In genomic region chr6:157032923-157033322, GRCh38 we compare ENCODE assay signal across 9 cellular contexts.
DNase-seq lines count a peak whose midpoint lies in the region; ATAC-seq and TF ChIP-seq lines count a peak whose summit lies in the region.
"Had no signal": no experiment of that assay in that cellular context is flagged by ENCODE, and none has a peak within 500 bp of the region (broad histone marks: within the 10 kb centered on the region; RNA-seq: fewer than 3 reads in every experiment).

No MANE protein-coding gene starts in this region.

- H4K20me1 ChIP-seq in OCI-LY7 (ENCODE audit: insufficient read depth, low read length), result no peaks in the 10 kb centered on the region

- no peaks in the 10 kb centered on the region for H3K36me3 Mint-ChIP-seq in CD4-positive, alpha-beta memory T cell
- peaks cover 1 to 7% of the 10 kb centered on the region in 2 donors for H3K36me3 Mint-ChIP-seq in CD14-positive monocyte

- no peak for TF ChIP-seq EP300 in ovary (IDR thresholded peaks at IDR 0.05)

- 59 to 66% (median 61%) methylated on average over 4 of the region's 4 CpGs for WGBS in ovary, 3 donors

- TF ChIP-seq CTCF in OCI-LY7 (conservative IDR thresholded peaks at IDR 0.05; ENCODE audit: low read length) (no peak), ovary (IDR thresholded peaks at IDR 0.05) (no peak), CD14-positive monocyte (IDR thresholded peaks at IDR 0.05) (no peak)

- CTCF ChIA-PET in CD4-positive, alpha-beta memory T cell (lab: Charles Lee; ENCODE audit: partially characterized antibody), result interaction anchor here (1.9 kb wide), 1 partner anchor 11 kb away, joined by 4 read pairs; no protein-coding TSS in a partner anchor
- CTCF ChIA-PET in OCI-LY7 (lab: Charles Lee; ENCODE audit: unreplicated experiment), result no interaction called here

- H3K4me2 ChIP-seq in OCI-LY7 (ENCODE audit: low read length), result peak overlapping the region; percentile 68

- ATAC-seq in GM18505 (IDR thresholded peaks at IDR 0.05; ENCODE audit: unreplicated experiment), result no peak

- H3K9me3 ChIP-seq in CD4-positive, alpha-beta memory T cell (ENCODE audit: control insufficient read depth in 1 of 2, low read length in 2 of 2), result no peaks in the 10 kb centered on the region
- H3K9me3 ChIP-seq in OCI-LY7 (ENCODE audit: low read length), result no peaks in the 10 kb centered on the region
- no peaks in the 10 kb centered on the region for H3K9me3 ChIP-seq in effector memory CD4-positive, alpha-beta T cell (ENCODE audit: control insufficient read depth, low read length)
- H3K9me3 ChIP-seq in ovary, result no peaks in the 10 kb centered on the region

- H3K9me3 Mint-ChIP-seq in CD4-positive, alpha-beta memory T cell, result no peaks in the 10 kb centered on the region
- H3K9me3 Mint-ChIP-seq in CD14-positive monocyte, result no peaks in the 10 kb centered on the region

- peak overlapping the region; percentile 88 to 99 (median 96) for H3K4me3 Mint-ChIP-seq in CD4-positive, alpha-beta memory T cell
- peak overlapping the region in 1 of 2 donors; percentile 74 for H3K4me3 Mint-ChIP-seq in CD14-positive monocyte

- no TSS peak for BruUV-seq in OCI-LY7 (replicated peaks; lab: Mats Ljungman, UMichigan)

- intact Hi-C loops in CD4-positive, alpha-beta memory T cell (cut with micrococcal nuclease), result loop anchor here (1.0 to 5.0 kb wide), 2 partner anchors 11 to 1706 kb away; no protein-coding TSS in a partner anchor
- intact Hi-C loops in OCI-LY7 (cut with micrococcal nuclease; ENCODE audit: unreplicated experiment) (no loop called here), ovary (cut with DNase I) (loop anchor here in 3 of 4 donors (10.0 kb wide), 2 partner anchors 152 to 242 kb away; no protein-coding TSS in a partner anchor), CD14-positive monocyte (cut with micrococcal nuclease) (no loop called here)

- POLR2A ChIA-PET in CD4-positive, alpha-beta memory T cell (lab: Charles Lee; ENCODE audit: partially characterized antibody), result interaction anchor here (1.6 to 2.8 kb wide), 3 partner anchors 11 to 152 kb away, joined by 3 to 21 read pairs (median 6); no protein-coding TSS in a partner anchor
- POLR2A ChIA-PET in OCI-LY7 (lab: Charles Lee), result interaction anchor here (0.7 to 1.1 kb wide), 2 partner anchors 13 to 410 kb away, joined by 3 read pairs; no protein-coding TSS in a partner anchor

- peak overlapping the region in 2 of 7 donors; percentile 77 to 98 for H3K27ac Mint-ChIP-seq in CD4-positive, alpha-beta memory T cell
- H3K27ac Mint-ChIP-seq in CD14-positive monocyte, result peak overlapping the region in 2 of 7 donors; percentile 85 to 92

- H3K36me3 ChIP-seq in CD4-positive, alpha-beta memory T cell (ENCODE audit: insufficient read depth, low read length), result no peaks in the 10 kb centered on the region
- no peaks in the 10 kb centered on the region for H3K36me3 ChIP-seq in OCI-LY7 (ENCODE audit: insufficient read depth, low read length)
- no peaks in the 10 kb centered on the region for H3K36me3 ChIP-seq in effector memory CD4-positive, alpha-beta T cell (ENCODE audit: control insufficient read depth, insufficient read depth, low read length)
- no peaks in the 10 kb centered on the region for H3K36me3 ChIP-seq in ovary

- peaks cover 33% of the 10 kb centered on the region; the same call in 1 of the 2 replicates for H3K79me2 ChIP-seq in OCI-LY7 (ENCODE audit: insufficient read depth, low read depth, low read length)

- peaks cover 26% of the 10 kb centered on the region for H3K4me1 ChIP-seq in CD4-positive, alpha-beta memory T cell (ENCODE audit: insufficient read depth, low read length)
- H3K4me1 ChIP-seq in OCI-LY7 (ENCODE audit: insufficient read depth, low read length, poor library complexity, severe bottlenecking) (peaks cover 27% of the 10 kb centered on the region), ovary (ENCODE audit: insufficient read depth) (peaks cover 2% of the 10 kb centered on the region)
- H3K4me1 ChIP-seq in effector memory CD4-positive, alpha-beta T cell (ENCODE audit: control insufficient read depth, insufficient read depth, low read length, poor library complexity, severe bottlenecking), result peaks cover 4% of the 10 kb centered on the region

- peak overlapping the region; percentile 37 to 58 for H3K4me3 ChIP-seq in CD4-positive, alpha-beta memory T cell (ENCODE audit: low read length in 2 of 2)
- H3K4me3 ChIP-seq in OCI-LY7 (ENCODE audit: low read depth, low read length, poor library complexity, severe bottlenecking) (peak overlapping the region; percentile 61), ovary (peak overlapping the region; percentile 31)
- H3K4me3 ChIP-seq in effector memory CD4-positive, alpha-beta T cell (ENCODE audit: insufficient read depth, low read depth, low read length, poor library complexity, severe bottlenecking), result peak overlapping the region; percentile 54

- TF ChIP-seq POLR2A in ovary (IDR thresholded peaks at IDR 0.05) (no peak), GM18505 (IDR thresholded peaks at IDR 0.05; ENCODE audit: borderline replicate concordance, extremely low read depth, insufficient read depth, insufficient read length) (no peak)

- no peaks in the 10 kb centered on the region for H3K27me3 Mint-ChIP-seq in CD4-positive, alpha-beta memory T cell
- H3K27me3 Mint-ChIP-seq in CD14-positive monocyte (ENCODE audit: low read depth in 3 of 3), result no peaks in the 10 kb centered on the region

- no peak for DNase-seq in CD4-positive, alpha-beta memory T cell
- DNase-seq in OCI-LY7 (ENCODE audit: low spot score) (no peak), ovary (no peak), RPMI8226 (no peak), DMS 273 treated with DMSO at 0.1 percent for 48 hours (lab: John Stamatoyannopoulos, UW) (no peak), CD14-positive monocyte (ENCODE audit: low spot score) (no peak)
- DNase-seq in effector memory CD4-positive, alpha-beta T cell, result no peak
- DNase-seq: cerebellar nuclear complex had no signal

- peaks cover 17 to 32% (median 29%) of the 10 kb centered on the region in 4 donors for H3K4me1 Mint-ChIP-seq in CD4-positive, alpha-beta memory T cell
- H3K4me1 Mint-ChIP-seq in CD14-positive monocyte, result peaks cover 16% of the 10 kb centered on the region

- peak overlapping the region; percentile 70 for H3K27ac ChIP-seq in CD4-positive, alpha-beta memory T cell (ENCODE audit: low read depth, low read length)
- peak overlapping the region; percentile 33 for H3K27ac ChIP-seq in OCI-LY7 (ENCODE audit: low read depth, low read length, poor library complexity, severe bottlenecking)
- H3K27ac ChIP-seq in effector memory CD4-positive, alpha-beta T cell (ENCODE audit: insufficient read depth, low read length, poor library complexity, severe bottlenecking), result peak overlapping the region; percentile 62
- H3K27ac ChIP-seq in ovary, result peak overlapping the region in 1 of 2 donors; percentile 30

- H3K9me2 ChIP-seq in OCI-LY7 (ENCODE audit: insufficient read depth, low read length), result no peaks in the 10 kb centered on the region

- H3K27me3 ChIP-seq in CD4-positive, alpha-beta memory T cell (ENCODE audit: insufficient read depth, low read length), result no peaks in the 10 kb centered on the region
- no peaks in the 10 kb centered on the region for H3K27me3 ChIP-seq in effector memory CD4-positive, alpha-beta T cell (replicated peaks; ENCODE audit: control insufficient read depth, insufficient read depth, low read length, poor library complexity, severe bottlenecking)
- H3K27me3 ChIP-seq in ovary, result no peaks in the 10 kb centered on the region

- H2AFZ ChIP-seq in OCI-LY7 (ENCODE audit: low read length), result no peak overlapping the region

Comparison
In these comparisons a context has a peak if more than half of its experiments do, and no peak if none do; other contexts are left out.
1. intact Hi-C loops: an anchor here in CD4-positive, alpha-beta memory T cell (1.0 to 5.0 kb wide) and ovary (10.0 kb wide); none called in OCI-LY7 and CD14-positive monocyte.